9 cellular contexts compared by ENCODE assay signal in genomic region chr3:115658032-115658336, GRCh38. TPM values are rescaled to one million over a fixed set of nuclear protein-coding genes. Genes with fewer than 3 reads are reported as not detected.
A peak's percentile ranks its signal among the peaks of the same experiment; 100 is the strongest.
DNase-seq lines count a peak whose midpoint lies in the region.
"Had no signal": no experiment of that assay in that cellular context is flagged by ENCODE, and none has a peak within 500 bp of the region (broad histone marks: within the 10 kb centered on the region; RNA-seq: fewer than 3 reads in every experiment).

No MANE protein-coding gene starts in this region.

- H3K9ac ChIP-seq in HUES48 (ENCODE audit: low read depth, low read length): peak overlapping the region; percentile 91
- peak overlapping the region; percentile 97 for H3K9ac ChIP-seq in muscle layer of colon (ENCODE audit: low read length)

- H3K27ac ChIP-seq in HUES48 (ENCODE audit: low read depth, low read length) (peak overlapping the region; percentile 97), caudate nucleus (ENCODE audit: low read depth, low read length) (peak overlapping the region; percentile 88), muscle layer of colon (ENCODE audit: low read depth, low read length) (peak overlapping the region; percentile 99)

- H3K27me3 ChIP-seq in HUES48 (ENCODE audit: control insufficient read depth, insufficient read depth, low read length): no peaks in the 10 kb centered on the region
- H3K27me3 ChIP-seq in muscle layer of colon (ENCODE audit: control insufficient read depth in 1 of 2, insufficient read depth in 2 of 2, low read length in 2 of 2): no peaks in the 10 kb centered on the region

- in situ Hi-C loops in ACHN (cut with HindIII; ENCODE audit: low pct_ligation_motif_present, low pct_unique_long_range_greater_than_20kb, low sequenced_read_pairs): no loop called here

- DNase-seq in ACHN: peak; percentile 2
- DNase-seq in caudate nucleus (lab: John Stamatoyannopoulos, UW): no peak
- no peak for DNase-seq in DMS153 treated with DMSO at 0.1 percent for 48 hours (lab: John Stamatoyannopoulos, UW; ENCODE audit: unreplicated experiment)
- no peak for DNase-seq in COR-L47 (lab: John Stamatoyannopoulos, UW)
- no peak for DNase-seq in A172 (ENCODE audit: low spot score)
- DNase-seq in activated CD8-positive, alpha-beta memory T cell treated with anti-CD3 and anti-CD28 coated beads, Interleukin-2, amount 50 U/mL, for 4 hours: no peak

- no peaks in the 10 kb centered on the region for H3K9me3 ChIP-seq in HUES48 (ENCODE audit: control insufficient read depth, insufficient read depth, low read length)
- H3K9me3 ChIP-seq in muscle layer of colon (ENCODE audit: low read length): no peaks in the 10 kb centered on the region

- no peaks in the 10 kb centered on the region for H3K36me3 ChIP-seq in HUES48 (ENCODE audit: control insufficient read depth, insufficient read depth, low read length)
- no peaks in the 10 kb centered on the region for H3K36me3 ChIP-seq in muscle layer of colon (ENCODE audit: insufficient read depth, low read length)

- peaks cover 27% of the 10 kb centered on the region for H3K4me1 ChIP-seq in HUES48 (ENCODE audit: control insufficient read depth, insufficient read depth, low read length)
- peaks cover 15% of the 10 kb centered on the region for H3K4me1 ChIP-seq in muscle layer of colon (ENCODE audit: insufficient read depth, low read length)

- H3K4me3 ChIP-seq in HUES48 (ENCODE audit: low read depth, low read length): peak overlapping the region; percentile 70
- peak overlapping the region; percentile 76 to 86 for H3K4me3 ChIP-seq in muscle layer of colon (ENCODE audit: low read depth in 1 of 2, low read length in 2 of 2)

RNA-seq across cellular contexts. Expression of gene GAP43, which starts 34.7 kb away (rescaled TPM):
- 2.3 and 6.7 TPM in 2 replicates for total RNA-seq in A172 (2014; rRNA removed; shearing (Covaris generic))
- total RNA-seq: SK-MEL-5 had no signal
